In the genomic region with DNA sequence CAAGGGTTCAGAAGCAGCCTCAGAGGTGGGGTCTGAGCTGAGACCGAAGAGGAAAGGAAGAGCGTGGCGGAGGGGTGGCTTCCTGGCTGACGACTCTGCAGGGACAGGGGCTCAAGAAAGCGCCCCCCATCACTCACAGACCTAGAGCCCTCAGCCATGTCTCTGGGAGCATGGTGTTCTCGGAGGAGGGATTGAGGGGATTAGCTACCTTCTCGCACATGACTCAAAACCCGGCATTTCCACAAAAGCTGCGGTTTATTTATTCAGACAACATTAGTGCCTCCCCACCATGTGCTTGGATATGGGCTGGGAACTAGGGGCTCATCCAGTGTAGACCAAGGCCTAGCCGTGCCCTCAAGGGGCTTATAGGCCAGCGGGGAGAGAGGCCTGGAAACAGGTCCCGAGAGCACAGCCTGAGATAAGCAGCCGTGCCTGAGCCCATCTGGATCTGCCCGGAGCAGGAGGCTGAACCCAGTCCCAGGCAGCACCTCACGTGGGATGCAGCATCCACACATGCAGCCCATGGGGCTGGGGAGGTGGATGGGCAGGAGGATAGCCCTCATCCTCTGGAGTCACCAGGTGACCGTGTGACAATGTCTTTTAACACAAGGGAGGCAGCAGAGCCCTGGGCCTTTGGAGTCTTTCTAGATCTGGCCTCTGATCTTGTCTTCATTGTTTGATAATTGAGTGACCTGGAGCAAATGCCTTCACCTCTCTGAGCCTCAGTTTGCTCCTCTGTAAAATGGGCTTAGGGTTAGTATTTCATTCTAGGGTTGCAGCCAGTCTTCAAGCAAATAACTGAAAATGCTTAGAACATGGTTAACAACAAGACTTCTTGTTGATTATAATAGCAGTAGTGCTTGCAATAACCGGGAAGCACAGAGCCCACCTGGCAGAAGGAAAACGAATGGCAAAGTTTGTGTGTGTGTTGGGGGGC, we compare ENCODE assay signal across 18 cellular contexts. TPM values are rescaled to one million over a fixed set of nuclear protein-coding genes. Genes with fewer than 3 reads are reported as not detected.
DNase-seq lines count a peak whose midpoint lies in the region; ATAC-seq and TF ChIP-seq lines count a peak whose summit lies in the region.
"Had no signal": no experiment of that assay in that cellular context is flagged by ENCODE, and none has a peak within 500 bp of the region (broad histone marks: within the 10 kb centered on the region; RNA-seq: fewer than 3 reads in every experiment).

No MANE protein-coding gene starts in this region.

- peaks cover 93% of the 10 kb centered on the region for H3K27me3 ChIP-seq in left ventricle myocardium inferior (ENCODE audit: low read depth)
- peaks cover 62% of the 10 kb centered on the region for H3K27me3 ChIP-seq in transverse colon
- H3K27me3 ChIP-seq in MM.1S (replicated peaks; ENCODE audit: insufficient read depth, low read length) = peaks cover 100% of the 10 kb centered on the region

- DNase-seq in left ventricle myocardium inferior (no peak), Right ventricle myocardium superior (no peak), chondrocyte (ENCODE audit: low spot score) (peak; percentile 77), transverse colon (no peak), MM.1S (no peak), NCI-H2081 treated with DMSO at 0.1 percent for 48 hours (lab: John Stamatoyannopoulos, UW) (no peak)
- DNase-seq: activated CD4-positive, alpha-beta T cell treated with anti-CD3 and anti-CD28 coated beads, Interleukin-2, amount 50 U/mL, for 48 hours; activated T-cell treated with anti-CD3 and anti-CD28 coated beads, Interleukin-2, amount 50 U/mL, for 24 hours; Caco-2; GF-D8; Kasumi-1; NCI-H510A had no signal

- H3F3A ChIP-seq in MM.1S (ENCODE audit: insufficient read depth, low read length) = no peaks in the 10 kb centered on the region

- ATAC-seq in Right ventricle myocardium superior (ENCODE audit: poor library complexity) (no peak), HG03457 (IDR thresholded peaks at IDR 0.05; ENCODE audit: unreplicated experiment) (no peak)

- H3K36me3 ChIP-seq in left ventricle myocardium inferior (no peaks in the 10 kb centered on the region), mesodermal cell (ENCODE audit: control insufficient read depth, insufficient read depth, low read length) (no peaks in the 10 kb centered on the region), transverse colon (no peaks in the 10 kb centered on the region), MM.1S (replicated peaks; ENCODE audit: insufficient read depth, low read length) (no peaks in the 10 kb centered on the region)

- H3K4me1 ChIP-seq in left ventricle myocardium inferior (peaks cover 36% of the 10 kb centered on the region), mesodermal cell (ENCODE audit: control insufficient read depth, insufficient read depth, low read length, poor library complexity, severe bottlenecking) (peaks cover 17% of the 10 kb centered on the region), transverse colon (peaks cover 3 to 32% (median 12%) of the 10 kb centered on the region in 4 donors), MM.1S (ENCODE audit: low read length) (no peaks in the 10 kb centered on the region)
- H3K4me1 ChIP-seq: Caco-2, foreskin keratinocyte had no signal

- no peak overlapping the region for H3K4me3 Mint-ChIP-seq in chondrocyte (ENCODE audit: unreplicated experiment)
- H3K4me3 Mint-ChIP-seq: activated T-cell treated with anti-CD3 and anti-CD28 coated beads, Interleukin-2, amount 50 U/mL, for 24 hours; central memory CD8-positive, alpha-beta T cell; stimulated activated naive CD8-positive, alpha-beta T cell treated with anti-CD3 and anti-CD28 coated beads, Interleukin-15, Interleukin-2, amounts not matched to agents 100 ng/mL and 50 ng/mL, for 24 hours had no signal

- TF ChIP-seq POLR2A in transverse colon (IDR thresholded peaks at IDR 0.05) = no peak

- no peak for TF ChIP-seq CTCF in left ventricle myocardium inferior (IDR thresholded peaks at IDR 0.05; ENCODE audit: borderline replicate concordance)
- no peak for TF ChIP-seq CTCF in chondrocyte (IDR thresholded peaks at IDR 0.05)
- no peak for TF ChIP-seq CTCF in transverse colon (IDR thresholded peaks at IDR 0.05)
- TF ChIP-seq CTCF in MM.1S (IDR thresholded peaks at IDR 0.05; ENCODE audit: low read length) = no peak

- WGBS in mesodermal cell (ENCODE audit: insufficient coverage in 2 of 2), 2 experiments = 86 to 88% methylated on average over 10 to 16 of the region's 18 CpGs
- 62 to 78% methylated on average over 10 to 18 of the region's 18 CpGs for WGBS in transverse colon (ENCODE audit: low coverage in 1 of 2), 2 donors

- H4K20me1 ChIP-seq in MM.1S (ENCODE audit: insufficient read depth, low read length) = no peaks in the 10 kb centered on the region

- H3K27ac Mint-ChIP-seq in chondrocyte (ENCODE audit: unreplicated experiment) = no peak overlapping the region
- H3K27ac Mint-ChIP-seq: activated T-cell treated with anti-CD3 and anti-CD28 coated beads, Interleukin-2, amount 50 U/mL, for 24 hours; stimulated activated naive CD8-positive, alpha-beta T cell treated with anti-CD3 and anti-CD28 coated beads, Interleukin-15, Interleukin-2, amounts not matched to agents 100 ng/mL and 50 ng/mL, for 24 hours had no signal

- in situ Hi-C loops in transverse colon (cut with MboI; ENCODE audit: low pct_ligation_motif_present in 1 of 4, low pct_unique_long_range_greater_than_20kb in 1 of 4, low sequenced_read_pairs in 3 of 4) = no loop called here

- H3K9me3 Mint-ChIP-seq in chondrocyte (ENCODE audit: low read depth) = no peaks in the 10 kb centered on the region
- H3K9me3 Mint-ChIP-seq: activated T-cell treated with anti-CD3 and anti-CD28 coated beads, Interleukin-2, amount 50 U/mL, for 24 hours; central memory CD8-positive, alpha-beta T cell; stimulated activated naive CD8-positive, alpha-beta T cell treated with anti-CD3 and anti-CD28 coated beads, Interleukin-15, Interleukin-2, amounts not matched to agents 100 ng/mL and 50 ng/mL, for 24 hours had no signal

- H3K79me2 ChIP-seq in MM.1S (ENCODE audit: low read length) = no peaks in the 10 kb centered on the region

- peak overlapping the region; percentile 65 for H3K4me3 ChIP-seq in left ventricle myocardium inferior
- peak overlapping the region; percentile 28 for H3K4me3 ChIP-seq in mesodermal cell (ENCODE audit: extremely low read depth, insufficient read depth, low read length, poor library complexity, severe bottlenecking)
- H3K4me3 ChIP-seq in transverse colon = no peak overlapping the region
- no peak overlapping the region for H3K4me3 ChIP-seq in MM.1S (ENCODE audit: low read length)

- H3K9me3 ChIP-seq in left ventricle myocardium inferior (replicated peaks) (no peaks in the 10 kb centered on the region), mesodermal cell (ENCODE audit: control insufficient read depth, low read length) (no peaks in the 10 kb centered on the region), transverse colon (no peaks in the 10 kb centered on the region), MM.1S (replicated peaks; ENCODE audit: insufficient read depth, low read length) (no peaks in the 10 kb centered on the region)
- H3K9me3 ChIP-seq: Caco-2 had no signal

- peaks cover 76% of the 10 kb centered on the region for H3K27me3 Mint-ChIP-seq in chondrocyte (ENCODE audit: low read depth)

- no peak overlapping the region for H3K9ac ChIP-seq in MM.1S (ENCODE audit: low read length)

- H3K27ac ChIP-seq in left ventricle myocardium inferior (replicated peaks) (peak overlapping the region; percentile 61), mesodermal cell (ENCODE audit: low read depth, low read length, severe bottlenecking) (no peak overlapping the region), transverse colon (peak overlapping the region; percentile 52 to 89 (median 82)), MM.1S (ENCODE audit: low read length) (no peak overlapping the region)
- H3K27ac ChIP-seq: foreskin keratinocyte had no signal

- no peaks in the 10 kb centered on the region for H3K36me3 Mint-ChIP-seq in chondrocyte (ENCODE audit: low read depth)

- H3K4me1 Mint-ChIP-seq in chondrocyte (ENCODE audit: low read depth) = peaks cover 4% of the 10 kb centered on the region
- H3K4me1 Mint-ChIP-seq: central memory CD8-positive, alpha-beta T cell had no signal

- no peak overlapping the region for H3K4me2 ChIP-seq in MM.1S (ENCODE audit: low read depth, low read length)

- no peaks in the 10 kb centered on the region for H3K9me2 ChIP-seq in MM.1S (replicated peaks; ENCODE audit: insufficient read depth, low read length)

- H2AFZ ChIP-seq in MM.1S (ENCODE audit: low read length) = no peak overlapping the region

- TF ChIP-seq EP300 in transverse colon (IDR thresholded peaks at IDR 0.05; ENCODE audit: low read depth) = no peak

- intact Hi-C loops in left ventricle myocardium inferior (cut with micrococcal nuclease) (no loop called here), Right ventricle myocardium superior (cut with DNase I) (loop anchor here (10.0 kb wide), 1 partner anchor 80 kb away; no protein-coding TSS in a partner anchor), transverse colon (cut with DNase I; ENCODE audit: low total_unique reads) (loop anchor here (10.0 kb wide), 1 partner anchor 60 kb away; no protein-coding TSS in a partner anchor)

RNA-seq across cellular contexts. Expression of gene HMCN2, which starts 0.9 kb away (rescaled TPM):
- total RNA-seq in left ventricle myocardium inferior (5.5 TPM), Right ventricle myocardium superior (5.2 TPM), chondrocyte (0.05 to 0.36 TPM (median 0.10 TPM) in 3 replicates), transverse colon (10 to 100 TPM in 3 of 4 donors, 1 to 10 TPM in 1; 7.8 to 40.0 (median 15.2) TPM)
- 1.5 TPM for polyA plus RNA-seq in mesodermal cell (2013, experiment 1 of 2)
- 1.2 TPM for polyA plus RNA-seq in mesodermal cell (2013, experiment 2 of 2)
- total RNA-seq: foreskin keratinocyte, SK-MEL-5 had no signal
- polyA plus RNA-seq: foreskin keratinocyte had no signal

Comparison
In these comparisons a context has a peak if more than half of its experiments do, and no peak if none do; other contexts are left out.
1. H3K27ac ChIP-seq: peak in left ventricle myocardium inferior (single experiment) and transverse colon (4 of 4); none in mesodermal cell (single experiment) and MM.1S (single experiment).
2. H3K4me3 ChIP-seq: peak in left ventricle myocardium inferior (single experiment) and mesodermal cell (single experiment); none in transverse colon (0 of 4) and MM.1S (single experiment).